ENCODE assay signal across 35 cellular contexts in the genomic region with DNA sequence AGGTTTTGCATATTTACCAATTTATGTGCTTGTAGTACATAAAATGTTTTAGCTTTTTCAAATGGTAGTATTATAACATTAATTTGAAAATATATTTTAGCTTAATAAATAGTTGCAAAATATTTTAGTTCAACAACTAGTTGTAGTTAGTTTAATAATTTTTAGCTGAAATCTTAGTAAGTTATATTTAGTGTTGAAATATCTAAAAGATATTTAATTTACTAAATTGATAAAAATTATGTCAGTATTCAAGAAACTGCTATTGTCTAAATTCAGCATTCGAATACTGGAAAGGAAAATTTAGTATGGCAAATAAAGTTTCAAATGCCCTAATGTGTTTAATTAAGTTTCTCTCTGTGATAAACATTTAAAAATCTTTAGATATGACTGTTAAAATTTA.
"Had no signal": no experiment of that assay in that cellular context is flagged by ENCODE, and none has a peak within 500 bp of the region (broad histone marks: within the 10 kb centered on the region; RNA-seq: fewer than 3 reads in every experiment).

No MANE protein-coding gene starts in this region.

- H3K36me3 ChIP-seq: adrenal gland, esophagus muscularis mucosa, heart left ventricle had no signal

- H3K4me3 Mint-ChIP-seq: activated CD4-positive, alpha-beta memory T cell treated with anti-CD3 and anti-CD28 coated beads for 36 hours; activated CD4-positive, alpha-beta T cell treated with anti-CD3 and anti-CD28 coated beads for 36 hours; activated CD4-positive, alpha-beta T cell treated with anti-CD3 and anti-CD28 coated beads, Interleukin-2, amount 10 ng/mL, durations not matched to agents 24 days and 14 days; activated CD8-positive, alpha-beta memory T cell treated with anti-CD3 and anti-CD28 coated beads, Interleukin-2, amount 10 ng/mL, durations not matched to agents 7 days and 5 days; activated CD8-positive, alpha-beta T cell treated with anti-CD3 and anti-CD28 coated beads, Interleukin-2, amount 10 ng/mL, durations not matched to agents 7 days and 5 days; activated naive CD4-positive, alpha-beta T cell treated with anti-CD3 and anti-CD28 coated beads for 36 hours; activated naive CD4-positive, alpha-beta T cell treated with anti-CD3 and anti-CD28 coated beads, Interleukin-2, amount 50 U/mL, for 24 hours; activated naive CD8-positive, alpha-beta T cell treated with anti-CD3 and anti-CD28 coated beads for 36 hours; activated naive CD8-positive, alpha-beta T cell treated with anti-CD3 and anti-CD28 coated beads, Interleukin-2, amount 50 U/mL, for 24 hours; activated T-helper 1 cell treated with anti-CD3 and anti-CD28 coated beads, Interleukin-12 subunit alpha, Interleukin-12 subunit beta, Interleukin-2, Interleukin-4 antibody, amounts not matched to agents 30 ng/mL and 10 ng/mL and 1 ng/mL, durations not matched to agents 14 hours and 24 hours and 36 hours; effector memory CD8-positive, alpha-beta T cell; T-helper 17 cell; T-helper 2 cell treated with Interferon-gamma antibody and Interleukin-4, amounts not matched to agents 5 μg/mL and 100 μg/mL, for 36 hours had no signal

- FAIRE-seq: colon had no signal

- H3K4me1 Mint-ChIP-seq: activated CD4-positive, alpha-beta T cell treated with anti-CD3 and anti-CD28 coated beads for 36 hours; activated CD4-positive, alpha-beta T cell treated with anti-CD3 and anti-CD28 coated beads, Interleukin-2, amount 10 ng/mL, durations not matched to agents 24 days and 14 days; activated CD8-positive, alpha-beta memory T cell treated with anti-CD3 and anti-CD28 coated beads, Interleukin-2, amount 10 ng/mL, durations not matched to agents 7 days and 5 days; activated naive CD4-positive, alpha-beta T cell treated with anti-CD3 and anti-CD28 coated beads, Interleukin-2, amount 50 U/mL, for 24 hours; activated naive CD8-positive, alpha-beta T cell treated with anti-CD3 and anti-CD28 coated beads for 36 hours; activated naive CD8-positive, alpha-beta T cell treated with anti-CD3 and anti-CD28 coated beads, Interleukin-2, amount 50 U/mL, for 24 hours; T-helper 17 cell had no signal

- H3K36me3 Mint-ChIP-seq: activated CD4-positive, alpha-beta memory T cell treated with anti-CD3 and anti-CD28 coated beads for 36 hours; activated CD8-positive, alpha-beta memory T cell treated with anti-CD3 and anti-CD28 coated beads, Interleukin-2, amount 10 ng/mL, durations not matched to agents 7 days and 5 days; activated naive CD4-positive, alpha-beta T cell treated with anti-CD3 and anti-CD28 coated beads, Interleukin-2, amount 50 U/mL, for 24 hours; activated naive CD8-positive, alpha-beta T cell treated with anti-CD3 and anti-CD28 coated beads for 36 hours had no signal

- H3K9me3 ChIP-seq: adrenal gland, body of pancreas had no signal

- H3K4me1 ChIP-seq: adrenal gland, body of pancreas, esophagus muscularis mucosa, foreskin keratinocyte, heart left ventricle had no signal

- H3K9me3 Mint-ChIP-seq: activated CD4-positive, alpha-beta T cell treated with anti-CD3 and anti-CD28 coated beads, Interleukin-2, amount 10 ng/mL, durations not matched to agents 24 days and 14 days had no signal

- ATAC-seq: activated CD4-positive, alpha-beta T cell treated with anti-CD3 and anti-CD28 coated beads for 36 hours; activated CD8-positive, alpha-beta memory T cell treated with anti-CD3 and anti-CD28 coated beads, Interleukin-2, amount 10 ng/mL, durations not matched to agents 7 days and 5 days; activated CD8-positive, alpha-beta T cell treated with anti-CD3 and anti-CD28 coated beads, Interleukin-2, amount 10 ng/mL, durations not matched to agents 7 days and 5 days; activated naive CD8-positive, alpha-beta T cell treated with anti-CD3 and anti-CD28 coated beads, Interleukin-2, amount 50 U/mL, for 24 hours; body of pancreas; effector memory CD8-positive, alpha-beta T cell; foreskin keratinocyte; heart left ventricle; T-helper 17 cell had no signal

- DNase-seq: activated CD4-positive, alpha-beta memory T cell treated with anti-CD3 and anti-CD28 coated beads for 36 hours; activated CD4-positive, alpha-beta T cell treated with anti-CD3 and anti-CD28 coated beads for 36 hours; activated CD4-positive, alpha-beta T cell treated with anti-CD3 and anti-CD28 coated beads, Interleukin-2, amount 10 ng/mL, durations not matched to agents 24 days and 14 days; activated CD4-positive, CD25-positive, alpha-beta regulatory T cell; activated CD4-positive, CD25-positive, alpha-beta regulatory T cell treated with anti-CD3 and anti-CD28 coated beads, Interleukin-2, amount 50 U/mL, for 72 hours; activated CD8-positive, alpha-beta memory T cell treated with anti-CD3 and anti-CD28 coated beads, Interleukin-2, amount 10 ng/mL, durations not matched to agents 7 days and 5 days; activated CD8-positive, alpha-beta memory T cell treated with anti-CD3 and anti-CD28 coated beads, Interleukin-2, amount 50 U/mL, for 4 hours; activated CD8-positive, alpha-beta T cell treated with anti-CD3 and anti-CD28 coated beads, Interleukin-2, amount 10 ng/mL, durations not matched to agents 7 days and 5 days; activated effector memory CD4-positive, alpha-beta T cell treated with anti-CD3 and anti-CD28 coated beads, Interleukin-2, amount 50 U/mL, for 16 hours; activated naive CD4-positive, alpha-beta T cell treated with anti-CD3 and anti-CD28 coated beads for 36 hours; activated naive CD8-positive, alpha-beta T cell treated with anti-CD3 and anti-CD28 coated beads for 36 hours; activated naive CD8-positive, alpha-beta T cell treated with anti-CD3 and anti-CD28 coated beads, Interleukin-2, amount 50 U/mL, for 24 hours; activated T-cell treated with anti-CD3 and anti-CD28 coated beads, Interleukin-2, amount 50 U/mL, for 1 hour; activated T-cell treated with anti-CD3 and anti-CD28 coated beads, Interleukin-2, amount 50 U/mL, for 48 hours; adrenal gland; amygdala; aorta; body of pancreas; caudate nucleus; cortex of kidney; dermis blood vessel endothelial cell; effector CD4-positive, alpha-beta T cell; effector memory CD8-positive, alpha-beta T cell; erythroblast; foreskin keratinocyte; heart left ventricle; T-helper 1 cell; T-helper 17 cell; T1000 had no signal

- H3K27ac ChIP-seq: adrenal gland, body of pancreas, esophagus muscularis mucosa, foreskin keratinocyte, heart left ventricle had no signal

- H3K27me3 Mint-ChIP-seq: activated CD4-positive, alpha-beta memory T cell treated with anti-CD3 and anti-CD28 coated beads for 36 hours; activated CD4-positive, alpha-beta T cell treated with anti-CD3 and anti-CD28 coated beads for 36 hours; activated CD4-positive, alpha-beta T cell treated with anti-CD3 and anti-CD28 coated beads, Interleukin-2, amount 10 ng/mL, durations not matched to agents 24 days and 14 days; activated CD8-positive, alpha-beta memory T cell treated with anti-CD3 and anti-CD28 coated beads, Interleukin-2, amount 10 ng/mL, durations not matched to agents 7 days and 5 days; activated naive CD4-positive, alpha-beta T cell treated with anti-CD3 and anti-CD28 coated beads, Interleukin-2, amount 50 U/mL, for 24 hours; activated naive CD8-positive, alpha-beta T cell treated with anti-CD3 and anti-CD28 coated beads for 36 hours; activated naive CD8-positive, alpha-beta T cell treated with anti-CD3 and anti-CD28 coated beads, Interleukin-2, amount 50 U/mL, for 24 hours; effector memory CD8-positive, alpha-beta T cell; T-helper 17 cell had no signal

- H3K27ac Mint-ChIP-seq: activated CD4-positive, alpha-beta memory T cell treated with anti-CD3 and anti-CD28 coated beads for 36 hours; activated CD4-positive, alpha-beta T cell treated with anti-CD3 and anti-CD28 coated beads for 36 hours; activated CD4-positive, alpha-beta T cell treated with anti-CD3 and anti-CD28 coated beads, Interleukin-2, amount 10 ng/mL, durations not matched to agents 24 days and 14 days; activated CD8-positive, alpha-beta memory T cell treated with anti-CD3 and anti-CD28 coated beads, Interleukin-2, amount 10 ng/mL, durations not matched to agents 7 days and 5 days; activated CD8-positive, alpha-beta T cell treated with anti-CD3 and anti-CD28 coated beads, Interleukin-2, amount 10 ng/mL, durations not matched to agents 7 days and 5 days; activated naive CD4-positive, alpha-beta T cell treated with anti-CD3 and anti-CD28 coated beads for 36 hours; activated naive CD4-positive, alpha-beta T cell treated with anti-CD3 and anti-CD28 coated beads, Interleukin-2, amount 50 U/mL, for 24 hours; activated naive CD8-positive, alpha-beta T cell treated with anti-CD3 and anti-CD28 coated beads for 36 hours; activated naive CD8-positive, alpha-beta T cell treated with anti-CD3 and anti-CD28 coated beads, Interleukin-2, amount 50 U/mL, for 24 hours; activated T-helper 1 cell treated with anti-CD3 and anti-CD28 coated beads, Interleukin-12 subunit alpha, Interleukin-12 subunit beta, Interleukin-2, Interleukin-4 antibody, amounts not matched to agents 30 ng/mL and 10 ng/mL and 1 ng/mL, durations not matched to agents 14 hours and 24 hours and 36 hours; activated T-helper 2 cell treated with anti-CD3 and anti-CD28 coated beads, Interferon-gamma antibody, Interleukin-2, Interleukin-4, amounts not matched to agents 10 μg/mL and 5 μg/mL and 100 μg/mL, durations not matched to agents 14 hours and 24 hours and 36 hours; effector memory CD8-positive, alpha-beta T cell; T-helper 17 cell; T-helper 2 cell treated with Interferon-gamma antibody and Interleukin-4, amounts not matched to agents 5 μg/mL and 100 μg/mL, for 36 hours had no signal

- H3K4me3 ChIP-seq: adrenal gland, body of pancreas, esophagus muscularis mucosa, heart left ventricle had no signal
